ENCODE assay signal across 8 cellular contexts in genomic region chr10:122062831-122063674, GRCh38.
DNase-seq lines count a peak whose midpoint lies in the region; ATAC-seq and TF ChIP-seq lines count a peak whose summit lies in the region.

No MANE protein-coding gene starts in this region.

- peak overlapping the region; percentile 59 for H3K4me2 ChIP-seq in PC-9

- peak; percentile 96 for DNase-seq in HT1080 (ENCODE audit: low read depth)
- peak; percentile 75 to 90 for DNase-seq in PC-9
- peak; percentile 97 for DNase-seq in epithelial cell of esophagus (ENCODE audit: low read depth)
- DNase-seq in mucosa of gallbladder (ENCODE audit: low spot score): peak; percentile 91
- DNase-seq in Kasumi-1 (lab: John Stamatoyannopoulos, UW): no peak

- H3K27ac ChIP-seq in PC-9: peak overlapping the region; percentile 90

- H3K4me3 ChIP-seq in PC-9: no peak overlapping the region
- no peak overlapping the region for H3K4me3 ChIP-seq in epithelial cell of esophagus (ENCODE audit: low read length)

- peak overlapping the region; percentile 47; the same call in 1 of the 2 replicates for H2AFZ ChIP-seq in PC-9

- BruUV-seq in PC-9 (replicated peaks; lab: Mats Ljungman, UMichigan): TSS peak; percentile 96

- CTCF ChIA-PET in PC-9 (lab: Charles Lee): interaction anchor here (0.6 kb wide), 1 partner anchor 94 kb away, joined by 3 read pairs; no protein-coding TSS in a partner anchor

- peaks cover 34% of the 10 kb centered on the region for H3K4me1 ChIP-seq in PC-9 (replicated peaks; ENCODE audit: insufficient read depth)

- H3F3A ChIP-seq in PC-9 (ENCODE audit: insufficient read depth, low read depth): peaks cover 28% of the 10 kb centered on the region

- no peaks in the 10 kb centered on the region for H3K9me2 ChIP-seq in PC-9 (ENCODE audit: insufficient read depth)

- H3K36me3 ChIP-seq in PC-9 (ENCODE audit: low read depth): no peaks in the 10 kb centered on the region

- intact Hi-C loops in PC-9 (cut with micrococcal nuclease; ENCODE audit: unreplicated experiment): no loop called here

- POLR2A ChIA-PET in PC-9 (lab: Charles Lee; ENCODE audit: unreplicated experiment): interaction anchor here (0.6 kb wide), 3 partner anchors 9 to 497 kb away, joined by 3 to 4 read pairs (median 3); no protein-coding TSS in a partner anchor

- TF ChIP-seq CTCF in PC-9 (conservative IDR thresholded peaks at IDR 0.05): no peak
- no peak for TF ChIP-seq CTCF in epithelial cell of esophagus (IDR thresholded peaks at IDR 0.05; ENCODE audit: insufficient read depth, low read depth, low read length, missing control alignments)

- no peaks in the 10 kb centered on the region for H3K79me2 ChIP-seq in PC-9 (ENCODE audit: low read depth)

- H4K20me1 ChIP-seq in PC-9 (ENCODE audit: insufficient read depth): no peaks in the 10 kb centered on the region

- H3K27me3 ChIP-seq in PC-9 (ENCODE audit: insufficient read depth, low read depth): no peaks in the 10 kb centered on the region

- no peaks in the 10 kb centered on the region for H3K9me3 ChIP-seq in PC-9 (ENCODE audit: insufficient read depth, low read depth)

- ATAC-seq in GM19395 (IDR thresholded peaks at IDR 0.05; ENCODE audit: unreplicated experiment): no peak
- ATAC-seq in GM21717 (IDR thresholded peaks at IDR 0.05; ENCODE audit: unreplicated experiment): no peak
- no peak for ATAC-seq in HG02840 (IDR thresholded peaks at IDR 0.05; ENCODE audit: low FRiP score, unreplicated experiment)

Comparison
In these comparisons a context has a peak if more than half of its experiments do, and no peak if none do; other contexts are left out.
1. DNase-seq: peak in HT1080 (single experiment), PC-9 (2 of 2), epithelial cell of esophagus (single experiment) and mucosa of gallbladder (single experiment); none in Kasumi-1 (0 of 2).